Comparison of ENCODE assay signal across 1 cellular context in the genomic region with DNA sequence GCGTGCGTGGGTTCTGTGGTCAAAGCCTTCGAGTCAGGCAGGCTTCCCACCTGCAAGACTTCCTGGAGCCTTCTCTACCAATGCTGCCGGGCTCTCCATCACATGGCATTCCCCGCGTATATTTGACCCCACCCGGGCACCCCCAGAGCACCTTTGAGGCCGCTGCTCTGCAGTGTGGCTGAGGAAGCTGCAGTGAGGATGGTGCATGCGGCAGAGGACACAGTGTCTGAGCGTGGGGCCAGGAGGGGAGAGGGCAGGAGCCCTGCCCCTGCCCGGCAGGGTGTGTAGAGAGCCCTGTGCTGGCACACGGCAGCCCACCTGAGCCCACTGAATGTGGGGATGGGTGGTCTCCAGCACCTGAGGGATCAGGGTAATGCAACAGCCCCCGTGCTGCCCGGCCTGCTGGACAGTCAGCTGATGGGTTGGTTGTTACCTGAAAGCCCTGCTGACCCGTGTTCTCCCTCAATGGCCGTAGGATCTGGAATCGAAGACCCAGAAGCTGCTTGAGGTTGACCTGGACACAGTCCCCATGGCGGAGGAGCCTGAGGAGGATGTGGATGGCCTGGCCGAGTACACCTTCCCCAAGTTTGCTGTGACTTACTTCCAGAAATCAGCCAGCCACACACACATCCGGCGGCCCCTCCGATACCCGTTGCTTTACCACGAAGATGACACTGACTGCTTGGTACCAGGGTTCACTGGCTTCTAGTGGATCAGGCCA.
TF ChIP-seq lines count a peak whose summit lies in the region.

No MANE protein-coding gene starts in this region.

TF ChIP-seq in IMR-90, 13 proteins besides CTCF, POLR2A, EP300 and RAD21:
- TF ChIP-seq RCOR1 (IDR thresholded peaks at IDR 0.05; ENCODE audit: insufficient replicate concordance, low read length) (no peak), MXI1 (IDR thresholded peaks at IDR 0.05; ENCODE audit: borderline replicate concordance, low read depth, low read length) (no peak), SMC3 (IDR thresholded peaks at IDR 0.05; ENCODE audit: low read depth, low read length) (no peak), NFE2L2 (IDR thresholded peaks at IDR 0.05; ENCODE audit: low read depth, low read length) (no peak), MAFK (IDR thresholded peaks at IDR 0.05; ENCODE audit: low read depth, low read length) (no peak), CHD1 (IDR thresholded peaks at IDR 0.05; ENCODE audit: low read depth, low read length) (no peak), RFX5 (IDR thresholded peaks at IDR 0.05; ENCODE audit: low read depth, low read length) (no peak), CEBPB (IDR thresholded peaks at IDR 0.05; ENCODE audit: low read depth, low read length) (no peak), BHLHE40 (IDR thresholded peaks at IDR 0.05; ENCODE audit: low read depth, low read length) (no peak), MAZ (IDR thresholded peaks at IDR 0.05; ENCODE audit: borderline replicate concordance, low read depth, low read length) (no peak)
- TF ChIP-seq, protein P1, sequence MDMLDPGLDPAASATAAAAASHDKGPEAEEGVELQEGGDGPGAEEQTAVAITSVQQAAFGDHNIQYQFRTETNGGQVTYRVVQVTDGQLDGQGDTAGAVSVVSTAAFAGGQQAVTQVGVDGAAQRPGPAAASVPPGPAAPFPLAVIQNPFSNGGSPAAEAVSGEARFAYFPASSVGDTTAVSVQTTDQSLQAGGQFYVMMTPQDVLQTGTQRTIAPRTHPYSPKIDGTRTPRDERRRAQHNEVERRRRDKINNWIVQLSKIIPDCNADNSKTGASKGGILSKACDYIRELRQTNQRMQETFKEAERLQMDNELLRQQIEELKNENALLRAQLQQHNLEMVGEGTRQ (IDR thresholded peaks at IDR 0.05; ENCODE audit: low read depth, low read length): no peak
